In the genomic region with DNA sequence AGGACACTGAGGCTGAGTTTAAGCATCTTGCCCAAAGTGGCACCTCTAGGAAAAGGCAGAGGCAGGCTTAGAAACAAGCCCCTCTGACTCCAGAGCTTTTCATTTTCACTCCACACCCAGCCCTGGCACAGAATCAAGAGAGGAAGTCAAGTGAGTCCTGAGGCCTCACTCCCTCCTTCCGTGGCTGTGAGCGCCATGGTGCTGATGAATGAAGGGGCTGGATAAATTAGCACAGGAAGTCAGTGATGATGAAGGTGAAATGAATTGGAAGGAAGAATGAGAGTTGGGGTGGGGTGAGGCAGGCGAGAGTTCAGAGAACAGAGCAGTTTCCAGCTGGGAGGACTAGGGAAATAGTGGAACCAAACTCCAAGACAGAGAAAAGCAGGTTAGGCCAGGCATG, we compare ENCODE assay signal across 26 cellular contexts.
A peak's percentile ranks its signal among the peaks of the same experiment; 100 is the strongest.
DNase-seq lines count a peak whose midpoint lies in the region; ATAC-seq, FAIRE-seq and TF ChIP-seq lines count a peak whose summit lies in the region.
"Had no signal": no experiment of that assay in that cellular context is flagged by ENCODE, and none has a peak within 500 bp of the region (broad histone marks: within the 10 kb centered on the region; RNA-seq: fewer than 3 reads in every experiment).

No MANE protein-coding gene starts in this region.

- intact Hi-C loops in cardiac septum (cut with DNase I) (no loop called here), left cardiac atrium (cut with DNase I) (no loop called here)

- DNase-seq in cardiac septum (ENCODE audit: low spot score), result peak; percentile 15
- DNase-seq in left cardiac atrium, result no peak
- DNase-seq in NCI-H69 (lab: John Stamatoyannopoulos, UW), result peak; percentile 68
- no peak for DNase-seq in islet precursor cell
- DNase-seq in HTR-8/SVneo (ENCODE audit: insufficient read length, low spot score), result no peak
- DNase-seq: AML-193; CD4-positive, alpha-beta memory T cell; COR-L47; DMS53; GF-D8; Karpas-422; NCI-H2029; NCI-H2171; NCI-H226; NCI-H510A; NCI-H774; SHP77 treated with DMSO at 0.1 percent for 48 hours; T-helper 1 cell had no signal

- no peaks in the 10 kb centered on the region for H3K36me3 Mint-ChIP-seq in nephron (ENCODE audit: low read depth)
- H3K36me3 Mint-ChIP-seq: CD4-positive, alpha-beta memory T cell had no signal

- FAIRE-seq in HTR-8/SVneo (lab: Jason Lieb, UNC), result no peak
- FAIRE-seq: A549, GM12891, GM19239, H54, HepG2 had no signal

- H3K4me1 Mint-ChIP-seq in nephron, result peaks cover 31% of the 10 kb centered on the region
- H3K4me1 Mint-ChIP-seq: CD4-positive, alpha-beta memory T cell had no signal

- no peak for ATAC-seq in left cardiac atrium
- no peak for ATAC-seq in GM18861 (IDR thresholded peaks at IDR 0.05; ENCODE audit: unreplicated experiment)
- ATAC-seq: A549, HepG2, Panc1 had no signal

- no peaks in the 10 kb centered on the region for H3K9me3 Mint-ChIP-seq in nephron
- H3K9me3 Mint-ChIP-seq: CD4-positive, alpha-beta memory T cell had no signal

- no peak for TF ChIP-seq CTCF in nephron (IDR thresholded peaks at IDR 0.05; ENCODE audit: unreplicated experiment in 3 of 3)

- H3K27ac Mint-ChIP-seq in nephron, result peak overlapping the region in 2 of 3 experiments; percentile 25 to 35
- H3K27ac Mint-ChIP-seq: CD4-positive, alpha-beta memory T cell had no signal

- peaks cover 11% of the 10 kb centered on the region for H3K27me3 Mint-ChIP-seq in nephron (ENCODE audit: low read depth)

- no peak overlapping the region for H3K4me3 Mint-ChIP-seq in nephron
- H3K4me3 Mint-ChIP-seq: CD4-positive, alpha-beta memory T cell had no signal

Comparison
In these comparisons a context has a peak if more than half of its experiments do, and no peak if none do; other contexts are left out.
1. DNase-seq: peak in cardiac septum (single experiment) and NCI-H69 (single experiment); none in left cardiac atrium (single experiment), islet precursor cell (single experiment) and HTR-8/SVneo (single experiment).